In genomic region chr19:17496337-17496997, GRCh38 we compare ENCODE assay signal across 1 cellular context.
A peak's percentile ranks its signal among the peaks of the same experiment; 100 is the strongest.
TF ChIP-seq lines count a peak whose summit lies in the region.

No MANE protein-coding gene starts in this region.

TF ChIP-seq in K562, 482 proteins besides CTCF, POLR2A, EP300 and RAD21 (continued from another document):
- TF ChIP-seq STAT6 (CRISPR knock-in tag; IDR thresholded peaks at IDR 0.05) (no peak), BHLHE40 (IDR thresholded peaks at IDR 0.05; ENCODE audit: low read length) (no peak), ZBTB7A (IDR thresholded peaks at IDR 0.05; ENCODE audit: borderline replicate concordance, control insufficient read depth, low read depth, low read length) (peak; percentile 69; the same call in 1 of the 2 replicates), CBX1 (IDR thresholded peaks at IDR 0.05; ENCODE audit: low read depth) (0 out of 2 replicates have a peak, but pooled peaks have one; percentile 26)
- TF ChIP-seq, protein P1, sequence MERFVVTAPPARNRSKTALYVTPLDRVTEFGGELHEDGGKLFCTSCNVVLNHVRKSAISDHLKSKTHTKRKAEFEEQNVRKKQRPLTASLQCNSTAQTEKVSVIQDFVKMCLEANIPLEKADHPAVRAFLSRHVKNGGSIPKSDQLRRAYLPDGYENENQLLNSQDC (CRISPR knock-in tag; IDR thresholded peaks at IDR 0.05) = no peak
